8 cellular contexts compared by ENCODE assay signal in genomic region chr3:42547401-42547945, GRCh38. TPM values are rescaled to one million over a fixed set of nuclear protein-coding genes. Genes with fewer than 3 reads are reported as not detected.
DNase-seq lines count a peak whose midpoint lies in the region; ATAC-seq and TF ChIP-seq lines count a peak whose summit lies in the region.

No MANE protein-coding gene starts in this region.

- H4K5ac ChIP-seq in mesendoderm (ENCODE audit: low read length) = no peak overlapping the region

- no peak overlapping the region for H3K27ac ChIP-seq in CD4-positive, alpha-beta T cell (ENCODE audit: low read depth, low read length)
- no peak overlapping the region for H3K27ac ChIP-seq in effector memory CD4-positive, alpha-beta T cell (ENCODE audit: insufficient read depth, low read length, poor library complexity, severe bottlenecking)
- no peak overlapping the region for H3K27ac ChIP-seq in mesendoderm (ENCODE audit: low read depth, low read length)

- H2AK5ac ChIP-seq in mesendoderm (ENCODE audit: low read length) = no peak overlapping the region

- no peak overlapping the region for H3K4me3 Mint-ChIP-seq in CD4-positive, alpha-beta T cell
- H3K4me3 Mint-ChIP-seq in activated CD8-positive, alpha-beta T cell treated with anti-CD3 and anti-CD28 coated beads, Interleukin-2, amount 10 ng/mL, durations not matched to agents 7 days and 5 days = no peak overlapping the region

- no peaks in the 10 kb centered on the region for H3K27me3 ChIP-seq in CD4-positive, alpha-beta T cell (ENCODE audit: control insufficient read depth, insufficient read depth, low read length)
- H3K27me3 ChIP-seq in effector memory CD4-positive, alpha-beta T cell (replicated peaks; ENCODE audit: control insufficient read depth, insufficient read depth, low read length, poor library complexity, severe bottlenecking) = no peaks in the 10 kb centered on the region
- H3K27me3 ChIP-seq in mesendoderm (ENCODE audit: insufficient read depth, low read length, poor library complexity) = no peaks in the 10 kb centered on the region

- H3K36me3 ChIP-seq in effector memory CD4-positive, alpha-beta T cell (ENCODE audit: control insufficient read depth, insufficient read depth, low read length) = peaks cover 7% of the 10 kb centered on the region
- H3K36me3 ChIP-seq in mesendoderm (ENCODE audit: control insufficient read depth, insufficient read depth, low read length) = no peaks in the 10 kb centered on the region

- H3K9me3 ChIP-seq in CD4-positive, alpha-beta T cell (ENCODE audit: control insufficient read depth, low read length) = no peaks in the 10 kb centered on the region
- H3K9me3 ChIP-seq in effector memory CD4-positive, alpha-beta T cell (ENCODE audit: control insufficient read depth, low read length) = no peaks in the 10 kb centered on the region

- TF ChIP-seq POLR2A in GM18505 (IDR thresholded peaks at IDR 0.05; ENCODE audit: borderline replicate concordance, extremely low read depth, insufficient read depth, insufficient read length) = no peak

- DNase-seq in CD4-positive, alpha-beta T cell = peak; percentile 44 to 79 (median 62)
- peak; percentile 31 for DNase-seq in NCI-H226
- peak; percentile 72 for DNase-seq in activated CD8-positive, alpha-beta T cell treated with anti-CD3 and anti-CD28 coated beads, Interleukin-2, amount 10 ng/mL, durations not matched to agents 7 days and 5 days
- DNase-seq in effector memory CD4-positive, alpha-beta T cell = peak; percentile 26 to 55 (median 30)
- DNase-seq in mesendoderm = peak; percentile 73
- peak; percentile 50 to 51 for DNase-seq in stimulated activated CD8-positive, alpha-beta memory T cell treated with anti-CD3 and anti-CD28 coated beads, Interleukin-2, amount 100 ng/mL, for 1 hour (ENCODE audit: low read depth in 2 of 2)

- H3K4me1 Mint-ChIP-seq in CD4-positive, alpha-beta T cell (ENCODE audit: low read depth) = peaks cover 8% of the 10 kb centered on the region
- no peaks in the 10 kb centered on the region for H3K4me1 Mint-ChIP-seq in activated CD8-positive, alpha-beta T cell treated with anti-CD3 and anti-CD28 coated beads, Interleukin-2, amount 10 ng/mL, durations not matched to agents 7 days and 5 days (ENCODE audit: low read depth)

- H3K9ac ChIP-seq in mesendoderm (ENCODE audit: low read length) = no peak overlapping the region

- peak; percentile 79 for ATAC-seq in CD4-positive, alpha-beta T cell (ENCODE audit: poor library complexity)
- ATAC-seq in GM21447 (IDR thresholded peaks at IDR 0.05; ENCODE audit: unreplicated experiment) (peak; percentile 58), GM18505 (IDR thresholded peaks at IDR 0.05; ENCODE audit: unreplicated experiment) (no peak)
- ATAC-seq in activated CD8-positive, alpha-beta T cell treated with anti-CD3 and anti-CD28 coated beads, Interleukin-2, amount 10 ng/mL, durations not matched to agents 7 days and 5 days = peak; percentile 87

- no CpG with 5 or more reads among the region's 7 CpGs for WGBS in mesendoderm (ENCODE audit: extremely low coverage, insufficient coverage, low lambda C conversion rate)

- intact Hi-C loops in CD4-positive, alpha-beta T cell (cut with DNase I, micrococcal nuclease) = loop anchor here (1.0 to 5.0 kb wide), 2 partner anchors 300 kb away; no protein-coding TSS in a partner anchor

- peak; percentile 98 for TF ChIP-seq CTCF in CD4-positive, alpha-beta T cell (IDR thresholded peaks at IDR 0.05)

- H3K36me3 Mint-ChIP-seq in CD4-positive, alpha-beta T cell (ENCODE audit: low read depth) = peaks cover 42% of the 10 kb centered on the region
- H3K36me3 Mint-ChIP-seq in activated CD8-positive, alpha-beta T cell treated with anti-CD3 and anti-CD28 coated beads, Interleukin-2, amount 10 ng/mL, durations not matched to agents 7 days and 5 days (ENCODE audit: low read depth) = peaks cover 17% of the 10 kb centered on the region

- H4K8ac ChIP-seq in mesendoderm (ENCODE audit: low read depth, low read length) = no peak overlapping the region

- no peak overlapping the region for H3K4me3 ChIP-seq in effector memory CD4-positive, alpha-beta T cell (ENCODE audit: insufficient read depth, low read depth, low read length, poor library complexity, severe bottlenecking)
- no peak overlapping the region for H3K4me3 ChIP-seq in mesendoderm (ENCODE audit: low read length)

- CTCF ChIA-PET in CD4-positive, alpha-beta T cell (lab: Charles Lee) = interaction anchor here (0.7 to 4.9 kb wide), 8 partner anchors 11 to 66 kb away, joined by 3 to 31 read pairs (median 4); partner anchors contain the start of gene VIPR1
- CTCF ChIA-PET in activated CD8-positive, alpha-beta T cell treated with anti-CD3 and anti-CD28 coated beads, Interleukin-2, amount 10 ng/mL, durations not matched to agents 7 days and 5 days (lab: Charles Lee) = interaction anchor here (0.6 to 17.5 kb wide), 22 partner anchors 9 to 1236 kb away, joined by 3 to 183 read pairs (median 6); partner anchors contain the start of genes NKTR, SS18L2 and VIPR1

- no peak overlapping the region for H3K27ac Mint-ChIP-seq in CD4-positive, alpha-beta T cell
- H3K27ac Mint-ChIP-seq in activated CD8-positive, alpha-beta T cell treated with anti-CD3 and anti-CD28 coated beads, Interleukin-2, amount 10 ng/mL, durations not matched to agents 7 days and 5 days = no peak overlapping the region

- no peak overlapping the region for H3K4ac ChIP-seq in mesendoderm (ENCODE audit: low read depth, low read length)

- H3K79me1 ChIP-seq in mesendoderm (ENCODE audit: low read length) = no peaks in the 10 kb centered on the region

- H3K9me3 Mint-ChIP-seq in CD4-positive, alpha-beta T cell = no peaks in the 10 kb centered on the region
- H3K9me3 Mint-ChIP-seq in activated CD8-positive, alpha-beta T cell treated with anti-CD3 and anti-CD28 coated beads, Interleukin-2, amount 10 ng/mL, durations not matched to agents 7 days and 5 days (ENCODE audit: insufficient read depth) = no peaks in the 10 kb centered on the region

- no peak overlapping the region for H3K18ac ChIP-seq in mesendoderm (ENCODE audit: low read length)

- H3K27me3 Mint-ChIP-seq in CD4-positive, alpha-beta T cell = no peaks in the 10 kb centered on the region
- H3K27me3 Mint-ChIP-seq in activated CD8-positive, alpha-beta T cell treated with anti-CD3 and anti-CD28 coated beads, Interleukin-2, amount 10 ng/mL, durations not matched to agents 7 days and 5 days (ENCODE audit: low read depth) = no peaks in the 10 kb centered on the region

- H3K4me2 ChIP-seq in mesendoderm (ENCODE audit: low read length) = no peak overlapping the region

- no peak overlapping the region for H3K23ac ChIP-seq in mesendoderm (ENCODE audit: low read length)

- no peak overlapping the region for H2BK15ac ChIP-seq in mesendoderm (replicated peaks; ENCODE audit: low read depth)

- no peak overlapping the region for H3K56ac ChIP-seq in mesendoderm (ENCODE audit: low read length)

- POLR2A ChIA-PET in CD4-positive, alpha-beta T cell (lab: Charles Lee) = interaction anchor here (1.8 kb wide), 1 partner anchor 45 kb away, joined by 10 read pairs; the partner anchor contains the start of gene VIPR1
- POLR2A ChIA-PET in activated CD8-positive, alpha-beta T cell treated with anti-CD3 and anti-CD28 coated beads, Interleukin-2, amount 10 ng/mL, durations not matched to agents 7 days and 5 days (lab: Charles Lee) = no interaction called here

- H2BK5ac ChIP-seq in mesendoderm (ENCODE audit: low read length) = no peak overlapping the region

- H3K4me1 ChIP-seq in effector memory CD4-positive, alpha-beta T cell (ENCODE audit: control insufficient read depth, insufficient read depth, low read length, poor library complexity, severe bottlenecking) = no peaks in the 10 kb centered on the region
- H3K4me1 ChIP-seq in mesendoderm (ENCODE audit: control insufficient read depth, low read depth, low read length) = no peaks in the 10 kb centered on the region

- H3K79me2 ChIP-seq in mesendoderm (ENCODE audit: control insufficient read depth, insufficient read depth, low read length) = no peaks in the 10 kb centered on the region

- no peak overlapping the region for H2BK120ac ChIP-seq in mesendoderm (ENCODE audit: low read depth, low read length)

RNA-seq across cellular contexts. Expression of gene SEC22C, which starts 34.3 kb away (rescaled TPM):
- 10 to 100 TPM; 73.6 to 75.4 TPM for total RNA-seq in CD4-positive, alpha-beta T cell
- total RNA-seq in activated CD8-positive, alpha-beta T cell treated with anti-CD3 and anti-CD28 coated beads, Interleukin-2, amount 10 ng/mL, durations not matched to agents 7 days and 5 days = 10 to 100 TPM; 49.3 to 51.4 TPM
- 23.5 TPM for polyA plus RNA-seq in mesendoderm (2013, experiment 1 of 2)
- polyA plus RNA-seq in mesendoderm (2013, experiment 2 of 2) = 24.1 TPM

RNA-seq across cellular contexts. Expression of gene SS18L2, which starts 43.2 kb away (rescaled TPM):
- total RNA-seq in CD4-positive, alpha-beta T cell = 10 to 100 TPM; 47.2 to 53.6 TPM
- 10 to 100 TPM; 68.6 to 68.7 TPM for total RNA-seq in activated CD8-positive, alpha-beta T cell treated with anti-CD3 and anti-CD28 coated beads, Interleukin-2, amount 10 ng/mL, durations not matched to agents 7 days and 5 days
- 98.5 TPM for polyA plus RNA-seq in mesendoderm (2013, experiment 1 of 2)
- polyA plus RNA-seq in mesendoderm (2013, experiment 2 of 2) = 94.4 TPM

RNA-seq across cellular contexts. Expression of gene VIPR1, which starts 45.0 kb away (rescaled TPM):
- total RNA-seq in CD4-positive, alpha-beta T cell = 10 to 100 TPM; 66.8 to 67.6 TPM
- total RNA-seq in activated CD8-positive, alpha-beta T cell treated with anti-CD3 and anti-CD28 coated beads, Interleukin-2, amount 10 ng/mL, durations not matched to agents 7 days and 5 days = 1 to 10 TPM; 9.1 to 9.5 TPM
- 2.8 TPM for polyA plus RNA-seq in mesendoderm (2013, experiment 1 of 2)
- 2.9 TPM for polyA plus RNA-seq in mesendoderm (2013, experiment 2 of 2)

RNA-seq across cellular contexts. Expression of gene NKTR, which starts 53.0 kb away (rescaled TPM):
- total RNA-seq in CD4-positive, alpha-beta T cell = 100 to 1,000 TPM; 236 to 249 TPM
- total RNA-seq in activated CD8-positive, alpha-beta T cell treated with anti-CD3 and anti-CD28 coated beads, Interleukin-2, amount 10 ng/mL, durations not matched to agents 7 days and 5 days = 10 to 100 TPM; 85.9 to 90.3 TPM
- 30.9 TPM for polyA plus RNA-seq in mesendoderm (2013, experiment 1 of 2)
- 31.8 TPM for polyA plus RNA-seq in mesendoderm (2013, experiment 2 of 2)

Comparison
In these comparisons a context has a peak if more than half of its experiments do, and no peak if none do; other contexts are left out.
1. RNA of gene VIPR1, which starts 45.0 kb away (total RNA-seq): 66.8 to 67.6 TPM in CD4-positive, alpha-beta T cell; 9.1 to 9.5 TPM in activated CD8-positive, alpha-beta T cell treated with anti-CD3 and anti-CD28 coated beads, Interleukin-2, amount 10 ng/mL, durations not matched to agents 7 days and 5 days; every median in the first group is over 4 times any median in the second.
2. Peak in every context shown above with its lines, with median percentiles within 50 percentile points of each other: DNase-seq.